Comparison of ENCODE assay signal across 22 cellular contexts in the genomic region with DNA sequence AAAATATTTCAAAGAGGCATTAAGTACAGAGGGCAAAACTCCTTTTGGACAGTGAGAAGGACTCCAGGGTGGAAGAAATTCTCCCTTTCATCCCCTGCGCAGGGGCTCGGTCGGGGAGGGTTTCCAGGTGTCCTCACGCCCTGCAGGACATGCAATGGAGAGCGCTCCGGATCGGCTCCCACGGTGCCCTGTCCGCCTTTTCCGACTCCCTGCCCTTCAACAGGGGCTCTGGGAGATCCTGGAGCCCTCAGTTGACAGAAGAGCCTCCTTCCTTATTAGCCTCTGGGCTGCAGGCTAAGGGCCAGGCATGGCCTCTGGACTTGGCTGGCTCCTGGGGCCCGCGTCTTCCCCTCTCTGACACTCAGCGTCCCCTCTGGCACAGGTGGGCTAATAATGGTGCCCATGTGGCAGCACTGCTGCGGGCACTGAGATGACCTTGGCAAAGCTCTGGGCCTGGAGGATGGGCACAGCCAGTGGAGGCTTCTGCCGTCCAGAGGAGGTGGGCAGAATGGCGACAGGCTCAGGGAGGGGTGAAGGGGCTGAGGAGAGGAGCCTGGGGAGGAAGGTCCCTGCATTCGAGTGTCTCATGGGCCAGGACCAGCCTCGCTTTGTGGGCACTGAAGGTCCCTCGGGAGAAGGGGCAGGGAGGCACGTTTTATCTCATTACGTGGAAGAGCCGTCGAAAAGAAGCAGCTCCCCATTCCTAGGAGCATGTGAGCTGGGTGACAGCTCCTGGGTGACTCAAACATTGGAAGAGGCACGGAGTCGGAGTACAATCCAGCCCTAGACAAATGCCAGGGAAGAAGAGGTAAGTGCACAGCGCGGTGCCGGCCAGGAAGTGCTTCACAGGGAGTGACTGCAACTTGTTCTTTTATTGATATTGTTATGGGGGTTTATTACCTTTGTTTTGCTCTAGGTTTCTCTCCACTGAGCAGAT.
A peak's percentile ranks its signal among the peaks of the same experiment; 100 is the strongest.
DNase-seq lines count a peak whose midpoint lies in the region; ATAC-seq and TF ChIP-seq lines count a peak whose summit lies in the region.
"Had no signal": no experiment of that assay in that cellular context is flagged by ENCODE, and none has a peak within 500 bp of the region (broad histone marks: within the 10 kb centered on the region; RNA-seq: fewer than 3 reads in every experiment).

No MANE protein-coding gene starts in this region.

- H3K18ac ChIP-seq in mesenchymal stem cell (ENCODE audit: low read depth in 1 of 2, low read length in 2 of 2), result peak overlapping the region in 1 of 2 experiments; percentile 28

- no peak overlapping the region for H2BK15ac ChIP-seq in mesenchymal stem cell (ENCODE audit: low read depth, poor library complexity, severe bottlenecking)

- no peak overlapping the region for H3K9ac ChIP-seq in mesenchymal stem cell (ENCODE audit: low read length)

- no peak overlapping the region for H3K27ac Mint-ChIP-seq in stimulated activated effector memory CD8-positive, alpha-beta T cell treated with anti-CD3 and anti-CD28 coated beads, Interleukin-12 subunit alpha, Interleukin-12 subunit beta, amount 100 ng/mL, for 72 hours
- H3K27ac Mint-ChIP-seq: CD14-positive monocyte had no signal

- H3K27me3 ChIP-seq in Peyer's patch (no peaks in the 10 kb centered on the region), dorsolateral prefrontal cortex (no peaks in the 10 kb centered on the region), mesenchymal stem cell (ENCODE audit: control insufficient read depth in 1 of 2, insufficient read depth in 1 of 2, low read length in 2 of 2) (peaks cover 19 to 62% of the 10 kb centered on the region in 2 experiments), HAP-1 (ENCODE audit: low read depth) (no peaks in the 10 kb centered on the region)
- H3K27me3 ChIP-seq: SJCRH30 had no signal

- H3K36me3 Mint-ChIP-seq in stimulated activated effector memory CD8-positive, alpha-beta T cell treated with anti-CD3 and anti-CD28 coated beads, Interleukin-12 subunit alpha, Interleukin-12 subunit beta, amount 100 ng/mL, for 72 hours, result no peaks in the 10 kb centered on the region
- H3K36me3 Mint-ChIP-seq: CD14-positive monocyte had no signal

- no peak overlapping the region for H3K23ac ChIP-seq in mesenchymal stem cell (ENCODE audit: low read length in 2 of 2)

- in situ Hi-C loops in HAP-1 (cut with MboI; ENCODE audit: low sequenced_read_pairs), result no loop called here

- peak overlapping the region in 1 of 2 experiments; percentile 71 for H3K14ac ChIP-seq in mesenchymal stem cell (ENCODE audit: low read length in 2 of 2)

- no peaks in the 10 kb centered on the region for H3K79me1 ChIP-seq in mesenchymal stem cell (replicated peaks; ENCODE audit: low read length, poor library complexity, severe bottlenecking)

- H2BK5ac ChIP-seq in mesenchymal stem cell (ENCODE audit: low read depth, low read length, poor library complexity, severe bottlenecking), result no peak overlapping the region

- peak overlapping the region; percentile 5 to 51 for H2BK12ac ChIP-seq in mesenchymal stem cell (ENCODE audit: low read length in 2 of 2)

- H3K27ac ChIP-seq in Peyer's patch (peak overlapping the region in 3 of 4 donors; percentile 25 to 63 (median 43)), dorsolateral prefrontal cortex (peak overlapping the region in 58 of 59 donors; percentile 1 to 95 (median 80)), mesenchymal stem cell (ENCODE audit: low read length, poor library complexity, severe bottlenecking) (no peak overlapping the region)
- H3K27ac ChIP-seq: neutrophil, SJCRH30 had no signal

- ATAC-seq in stimulated activated effector memory CD8-positive, alpha-beta T cell treated with anti-CD3 and anti-CD28 coated beads, Interleukin-12 subunit alpha, Interleukin-12 subunit beta, amount 100 ng/mL, for 72 hours, result peak; percentile 31
- no peak for ATAC-seq in GM21717 (IDR thresholded peaks at IDR 0.05; ENCODE audit: unreplicated experiment)
- ATAC-seq: activated T-cell treated with anti-CD3 and anti-CD28 coated beads, Interleukin-2, amount 50 U/mL, for 4 hours had no signal

- H3K4me1 ChIP-seq in Peyer's patch (peaks cover 0 to 30% (median 0%) of the 10 kb centered on the region in 4 donors), mesenchymal stem cell (ENCODE audit: control insufficient read depth, insufficient read depth, low read depth, low read length) (no peaks in the 10 kb centered on the region), HAP-1 (no peaks in the 10 kb centered on the region)

- intact Hi-C loops in dorsolateral prefrontal cortex (cut with DNase I), result no loop called here

- H3K36me3 ChIP-seq in Peyer's patch (no peaks in the 10 kb centered on the region), mesenchymal stem cell (ENCODE audit: control insufficient read depth in 1 of 2, insufficient read depth in 2 of 2, low read depth in 1 of 2, low read length in 2 of 2) (no peaks in the 10 kb centered on the region), HAP-1 (replicated peaks) (no peaks in the 10 kb centered on the region)
- H3K36me3 ChIP-seq: neutrophil, SJCRH30 had no signal

- no peak overlapping the region for H3K4me2 ChIP-seq in mesenchymal stem cell (ENCODE audit: low read length, poor library complexity, severe bottlenecking)

- no peak overlapping the region for H3K4me3 Mint-ChIP-seq in stimulated activated effector memory CD8-positive, alpha-beta T cell treated with anti-CD3 and anti-CD28 coated beads, Interleukin-12 subunit alpha, Interleukin-12 subunit beta, amount 100 ng/mL, for 72 hours
- H3K4me3 Mint-ChIP-seq: activated T-cell treated with anti-CD3 and anti-CD28 coated beads, Interleukin-2, amount 50 U/mL, for 4 hours; CD14-positive monocyte had no signal

- TF ChIP-seq CTCF in Peyer's patch (IDR thresholded peaks at IDR 0.05), result no peak
- no peak for TF ChIP-seq CTCF in dorsolateral prefrontal cortex (IDR thresholded peaks at IDR 0.05 in 54 of 56, conservative IDR thresholded peaks at IDR 0.05 in 2 of 56; ENCODE audit: low read depth in 1 of 56, partially characterized antibody in 56 of 56)

- H2BK120ac ChIP-seq in mesenchymal stem cell (ENCODE audit: low read depth, low read length), result no peak overlapping the region

- TF ChIP-seq POLR2A in Peyer's patch (IDR thresholded peaks at IDR 0.05), result no peak

- no peaks in the 10 kb centered on the region for H3K9me3 Mint-ChIP-seq in stimulated activated effector memory CD8-positive, alpha-beta T cell treated with anti-CD3 and anti-CD28 coated beads, Interleukin-12 subunit alpha, Interleukin-12 subunit beta, amount 100 ng/mL, for 72 hours
- H3K9me3 Mint-ChIP-seq: activated T-cell treated with anti-CD3 and anti-CD28 coated beads, Interleukin-2, amount 50 U/mL, for 4 hours; CD14-positive monocyte had no signal

- no peaks in the 10 kb centered on the region for H3K4me1 Mint-ChIP-seq in stimulated activated effector memory CD8-positive, alpha-beta T cell treated with anti-CD3 and anti-CD28 coated beads, Interleukin-12 subunit alpha, Interleukin-12 subunit beta, amount 100 ng/mL, for 72 hours

- WGBS in mesenchymal stem cell, result 91% methylated on average over 28 of the region's 28 CpGs

- no peak overlapping the region for H4K8ac ChIP-seq in mesenchymal stem cell (ENCODE audit: low read length)

- H2AFZ ChIP-seq in mesenchymal stem cell (ENCODE audit: low read depth, low read length), result no peak overlapping the region

- H4K91ac ChIP-seq in mesenchymal stem cell (ENCODE audit: low read length), result peak overlapping the region; percentile 86

- H3K4me3 ChIP-seq in Peyer's patch, result no peak overlapping the region
- H3K4me3 ChIP-seq in dorsolateral prefrontal cortex, result no peak overlapping the region
- no peak overlapping the region for H3K4me3 ChIP-seq in mesenchymal stem cell (ENCODE audit: insufficient read depth in 1 of 2, low read depth in 1 of 2, low read length in 2 of 2)
- H3K4me3 ChIP-seq in HAP-1, result no peak overlapping the region
- H3K4me3 ChIP-seq: SJCRH30 had no signal

- no peak overlapping the region for H3K4ac ChIP-seq in mesenchymal stem cell (ENCODE audit: low read depth in 1 of 2, low read length in 2 of 2)

- no peak overlapping the region for H2AK5ac ChIP-seq in mesenchymal stem cell (ENCODE audit: low read length, severe bottlenecking)

- DNase-seq in Peyer's patch (peak in 1 of 3 donors; percentile 41), dorsolateral prefrontal cortex (no peak), mesenchymal stem cell (no peak), HT-29 (ENCODE audit: low spot score) (no peak), dermis blood vessel endothelial cell (no peak), HAP-1 (ENCODE audit: low spot score in 2 of 2) (no peak)
- no peak for DNase-seq in stimulated activated effector memory CD8-positive, alpha-beta T cell treated with anti-CD3 and anti-CD28 coated beads, Interleukin-12 subunit alpha, Interleukin-12 subunit beta, amount 100 ng/mL, for 72 hours (ENCODE audit: low spot score in 2 of 2)
- DNase-seq: activated CD4-positive, alpha-beta T cell treated with anti-CD3 and anti-CD28 coated beads for 1 hour; activated CD8-positive, alpha-beta memory T cell treated with anti-CD3 and anti-CD28 coated beads for 24 hours; activated naive CD4-positive, alpha-beta T cell; activated T-cell treated with anti-CD3 and anti-CD28 coated beads, Interleukin-2, amount 50 U/mL, for 4 hours; GOT3; midbrain; NCI-H1092; NCI-H2029 treated with DMSO at 0.1 percent for 48 hours; NCI-H226; NCI-H748 treated with DMSO at 0.1 percent for 48 hours; T-helper 1 cell had no signal

- H3K9me3 ChIP-seq in Peyer's patch (no peaks in the 10 kb centered on the region), mesenchymal stem cell (ENCODE audit: control insufficient read depth, low read length) (no peaks in the 10 kb centered on the region), HAP-1 (no peaks in the 10 kb centered on the region)
- H3K9me3 ChIP-seq: neutrophil, SJCRH30 had no signal
